Comparison of ENCODE assay signal across 9 cellular contexts in the genomic region with DNA sequence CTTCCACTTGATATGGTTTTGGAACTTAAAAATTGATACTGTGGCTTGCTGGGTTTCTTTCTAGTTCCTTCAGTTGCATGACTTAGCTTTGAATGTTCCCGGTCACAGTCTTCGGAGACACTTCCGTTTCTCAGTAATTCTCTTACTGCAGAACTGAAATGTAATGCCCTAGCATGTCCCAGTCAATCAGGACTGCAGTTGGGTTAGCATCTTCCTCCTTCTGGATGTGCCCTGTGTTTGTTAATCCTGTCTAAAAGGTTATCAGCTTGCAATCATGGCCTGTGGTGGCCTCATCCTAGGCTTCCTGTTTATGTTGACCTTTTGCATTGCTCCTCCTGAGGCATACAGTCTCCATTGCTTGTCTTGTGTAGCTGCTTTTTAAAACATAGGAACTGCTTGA.
DNase-seq lines count a peak whose midpoint lies in the region; ATAC-seq and TF ChIP-seq lines count a peak whose summit lies in the region.
"Had no signal": no experiment of that assay in that cellular context is flagged by ENCODE, and none has a peak within 500 bp of the region (broad histone marks: within the 10 kb centered on the region; RNA-seq: fewer than 3 reads in every experiment).

No MANE protein-coding gene starts in this region.

- no peaks in the 10 kb centered on the region for H3K27me3 Mint-ChIP-seq in MCF 10A (ENCODE audit: insufficient read depth, unreplicated experiment)
- no peaks in the 10 kb centered on the region for H3K27me3 Mint-ChIP-seq in activated T-helper 17 cell treated with anti-CD3 and anti-CD28 coated beads, Interleukin-2, amount 50 U/mL, for 72 hours

- no peak for TF ChIP-seq CTCF in MCF 10A (IDR thresholded peaks at IDR 0.05; ENCODE audit: unreplicated experiment)
- no peak for TF ChIP-seq CTCF in breast epithelium (IDR thresholded peaks at IDR 0.05)
- no peak for TF ChIP-seq CTCF in vagina (IDR thresholded peaks at IDR 0.05)

- POLR2A ChIA-PET in MCF 10A (lab: Yijun Ruan, JAX) = interaction anchor here (0.6 to 2.0 kb wide), 10 partner anchors 9 to 433 kb away, joined by 3 to 8 read pairs (median 4); no protein-coding TSS in a partner anchor

- no peaks in the 10 kb centered on the region for H3K36me3 ChIP-seq in breast epithelium
- no peaks in the 10 kb centered on the region for H3K36me3 ChIP-seq in vagina

- H3K4me3 ChIP-seq in breast epithelium (no peak overlapping the region), vagina (no peak overlapping the region)

- no peaks in the 10 kb centered on the region for H3K9me3 Mint-ChIP-seq in MCF 10A (ENCODE audit: unreplicated experiment)
- H3K9me3 Mint-ChIP-seq in activated T-helper 17 cell treated with anti-CD3 and anti-CD28 coated beads, Interleukin-2, amount 50 U/mL, for 72 hours = peaks cover 8% of the 10 kb centered on the region

- peak overlapping the region; percentile 54 for H3K4me3 Mint-ChIP-seq in MCF 10A (ENCODE audit: unreplicated experiment)
- no peak overlapping the region for H3K4me3 Mint-ChIP-seq in activated T-helper 17 cell treated with anti-CD3 and anti-CD28 coated beads, Interleukin-2, amount 50 U/mL, for 72 hours

- ATAC-seq in activated T-helper 17 cell treated with anti-CD3 and anti-CD28 coated beads, Interleukin-2, amount 50 U/mL, for 72 hours (replicated peaks) = no peak
- ATAC-seq in HG02798 (IDR thresholded peaks at IDR 0.05; ENCODE audit: poor library complexity, unreplicated experiment) = no peak

- CTCF ChIA-PET in MCF 10A (lab: Yijun Ruan, JAX) = interaction anchor here (0.6 to 1.5 kb wide), 4 partner anchors 12 to 52 kb away, joined by 3 to 6 read pairs (median 3); no protein-coding TSS in a partner anchor

- TF ChIP-seq POLR2A in breast epithelium (IDR thresholded peaks at IDR 0.05) (no peak), vagina (IDR thresholded peaks at IDR 0.05) (no peak)

- H3K4me1 ChIP-seq in breast epithelium (no peaks in the 10 kb centered on the region), vagina (peaks cover 22% of the 10 kb centered on the region)

- peak overlapping the region; percentile 54 for H3K27ac Mint-ChIP-seq in MCF 10A (ENCODE audit: low read depth, unreplicated experiment)
- H3K27ac Mint-ChIP-seq in activated T-helper 17 cell treated with anti-CD3 and anti-CD28 coated beads, Interleukin-2, amount 50 U/mL, for 72 hours = peak overlapping the region; percentile 15

- H3K27ac ChIP-seq in breast epithelium (peak overlapping the region in 1 of 2 donors; percentile 7), vagina (peak overlapping the region; percentile 68)

- no TSS peak for BruUV-seq in MCF 10A (replicated peaks; lab: Mats Ljungman, UMichigan)

- no peak for DNase-seq in MCF 10A (ENCODE audit: unreplicated experiment)
- DNase-seq in breast epithelium (ENCODE audit: low spot score in 2 of 2) = no peak
- peak; percentile 22 for DNase-seq in iPS-NIHi7 (ENCODE audit: extremely low spot score)
- DNase-seq in vagina (ENCODE audit: extremely low spot score in 2 of 2) = no peak
- DNase-seq in DMS153 (lab: John Stamatoyannopoulos, UW) = no peak
- no peak for DNase-seq in NCI-H69 (lab: John Stamatoyannopoulos, UW)
- DNase-seq: NCI-H1694 had no signal

- peaks cover 24% of the 10 kb centered on the region for H3K36me3 Mint-ChIP-seq in MCF 10A (ENCODE audit: insufficient read depth, unreplicated experiment)
- no peaks in the 10 kb centered on the region for H3K36me3 Mint-ChIP-seq in activated T-helper 17 cell treated with anti-CD3 and anti-CD28 coated beads, Interleukin-2, amount 50 U/mL, for 72 hours (ENCODE audit: low read depth)

- no peaks in the 10 kb centered on the region for H3K27me3 ChIP-seq in breast epithelium
- no peaks in the 10 kb centered on the region for H3K27me3 ChIP-seq in vagina

- intact Hi-C loops in MCF 10A (cut with micrococcal nuclease) (no loop called here), breast epithelium (cut with DNase I; ENCODE audit: low total_unique reads) (no loop called here), vagina (cut with DNase I) (no loop called here)

- peaks cover 15% of the 10 kb centered on the region for H3K4me1 Mint-ChIP-seq in MCF 10A (ENCODE audit: insufficient read depth, unreplicated experiment)
- H3K4me1 Mint-ChIP-seq in activated T-helper 17 cell treated with anti-CD3 and anti-CD28 coated beads, Interleukin-2, amount 50 U/mL, for 72 hours = peaks cover 12% of the 10 kb centered on the region

- no peaks in the 10 kb centered on the region for H3K9me3 ChIP-seq in breast epithelium
- no peaks in the 10 kb centered on the region for H3K9me3 ChIP-seq in vagina
